Comparison of ENCODE assay signal across 16 cellular contexts in genomic region chr6:96075826-96076225, GRCh38.
DNase-seq lines count a peak whose midpoint lies in the region; ATAC-seq and TF ChIP-seq lines count a peak whose summit lies in the region.
"Had no signal": no experiment of that assay in that cellular context is flagged by ENCODE, and none has a peak within 500 bp of the region (broad histone marks: within the 10 kb centered on the region; RNA-seq: fewer than 3 reads in every experiment).

No MANE protein-coding gene starts in this region.

- intact Hi-C loops in lower leg skin (cut with DNase I; ENCODE audit: low total_unique reads): no loop called here

- no peaks in the 10 kb centered on the region for H3K27me3 Mint-ChIP-seq in endodermal cell (ENCODE audit: insufficient read depth)
- H3K27me3 Mint-ChIP-seq: CD4-positive, alpha-beta memory T cell had no signal

- H3K4me1 Mint-ChIP-seq in endodermal cell: no peaks in the 10 kb centered on the region
- H3K4me1 Mint-ChIP-seq: CD4-positive, alpha-beta memory T cell had no signal

- no peaks in the 10 kb centered on the region for H3K4me1 ChIP-seq in endodermal cell (ENCODE audit: control insufficient read depth, insufficient read depth, low read length)
- H3K4me1 ChIP-seq: BE2C, Peyer's patch had no signal

- no peaks in the 10 kb centered on the region for H3K9me3 Mint-ChIP-seq in endodermal cell
- H3K9me3 Mint-ChIP-seq: CD4-positive, alpha-beta memory T cell had no signal

- peak; percentile 41 for DNase-seq in DMS53 treated with DMSO at 0.1 percent for 48 hours (lab: John Stamatoyannopoulos, UW; ENCODE audit: unreplicated experiment)
- peak; percentile 68 for DNase-seq in NCI-H774 (lab: John Stamatoyannopoulos, UW)
- DNase-seq in endodermal cell: no peak
- DNase-seq in renal cortical epithelial cell (ENCODE audit: low read depth): peak; percentile 14
- DNase-seq in lower leg skin (ENCODE audit: low spot score in 2 of 2): no peak
- no peak for DNase-seq in mesenteric fat pad (ENCODE audit: low spot score)
- no peak for DNase-seq in NCI-H1694 treated with DMSO at 0.1 percent for 48 hours (lab: John Stamatoyannopoulos, UW)
- DNase-seq: BE2C; CD4-positive, alpha-beta memory T cell; KG1; NCI-H1048; NCI-H187 treated with DMSO at 0.1 percent for 48 hours; NCI-H524 treated with DMSO at 0.1 percent for 48 hours; Peyer's patch; Right ventricle myocardium superior had no signal

- no peak overlapping the region for H3K9ac ChIP-seq in endodermal cell (ENCODE audit: extremely low read depth, low read length, poor library complexity, severe bottlenecking)

- TF ChIP-seq CTCF in endodermal cell (conservative IDR thresholded peaks at IDR 0.05) (no peak), lower leg skin (IDR thresholded peaks at IDR 0.05) (no peak)

- H3K4me3 ChIP-seq in endodermal cell (ENCODE audit: low read length) (no peak overlapping the region), lower leg skin (ENCODE audit: low read depth, poor library complexity, severe bottlenecking) (no peak overlapping the region)
- H3K4me3 ChIP-seq: Peyer's patch had no signal

- H3K36me3 ChIP-seq in endodermal cell (ENCODE audit: control insufficient read depth, insufficient read depth, low read length): no peaks in the 10 kb centered on the region
- H3K36me3 ChIP-seq: BE2C, Peyer's patch had no signal

- no peak for TF ChIP-seq POLR2A in lower leg skin (IDR thresholded peaks at IDR 0.05)

- H3K27me3 ChIP-seq in endodermal cell (ENCODE audit: control insufficient read depth, insufficient read depth, low read length, poor library complexity, severe bottlenecking): no peaks in the 10 kb centered on the region
- H3K27me3 ChIP-seq: BE2C, Peyer's patch had no signal

- no peaks in the 10 kb centered on the region for H3K36me3 Mint-ChIP-seq in endodermal cell (ENCODE audit: low read depth)
- H3K36me3 Mint-ChIP-seq: CD4-positive, alpha-beta memory T cell had no signal

- no peak overlapping the region for H3K4me3 Mint-ChIP-seq in endodermal cell
- H3K4me3 Mint-ChIP-seq: CD4-positive, alpha-beta memory T cell had no signal

- ATAC-seq in GM19035 (IDR thresholded peaks at IDR 0.05; ENCODE audit: unreplicated experiment): no peak

- no CpG with 5 or more reads among the region's 1 CpG for WGBS in endodermal cell (ENCODE audit: insufficient coverage in 1 of 2, insufficient read length in 1 of 2), 2 experiments
- WGBS in lower leg skin, 2 donors: 60% methylated on average over 1 of the region's 1 CpG

- H3K27ac Mint-ChIP-seq in endodermal cell: no peak overlapping the region
- H3K27ac Mint-ChIP-seq: CD4-positive, alpha-beta memory T cell had no signal

- no peaks in the 10 kb centered on the region for H3K9me3 ChIP-seq in endodermal cell (ENCODE audit: control insufficient read depth, low read length)
- H3K9me3 ChIP-seq: BE2C, Peyer's patch had no signal

- peak overlapping the region; percentile 7 for H3K27ac ChIP-seq in endodermal cell (ENCODE audit: low read depth, low read length)
- H3K27ac ChIP-seq: Peyer's patch had no signal

Comparison
In these comparisons a context has a peak if more than half of its experiments do, and no peak if none do; other contexts are left out.
1. DNase-seq: peak in DMS53 treated with DMSO at 0.1 percent for 48 hours (single experiment), NCI-H774 (single experiment) and renal cortical epithelial cell (single experiment); none in endodermal cell (single experiment), lower leg skin (0 of 2), mesenteric fat pad (single experiment) and NCI-H1694 treated with DMSO at 0.1 percent for 48 hours (single experiment).